ENCODE assay signal across 1 cellular context in genomic region chr18:34977787-34978532, GRCh38.
TF ChIP-seq lines count a peak whose summit lies in the region.

No MANE protein-coding gene starts in this region.

TF ChIP-seq in HepG2, 621 proteins besides CTCF, POLR2A, EP300 and RAD21 (continued from another document and continues in another):
- TF ChIP-seq AFF4 (CRISPR knock-in tag; IDR thresholded peaks at IDR 0.05) (no peak), CHD4 (IDR thresholded peaks at IDR 0.05; ENCODE audit: borderline replicate concordance, low read length) (0 out of 2 replicates have a peak, but pooled peaks have one; percentile 8), HIC2 (CRISPR knock-in tag; IDR thresholded peaks at IDR 0.05; ENCODE audit: low read depth) (no peak), ZBED4 (CRISPR knock-in tag; IDR thresholded peaks at IDR 0.05; ENCODE audit: borderline replicate concordance) (no peak), MED8 (CRISPR knock-in tag; IDR thresholded peaks at IDR 0.05; ENCODE audit: insufficient replicate concordance) (no peak), KDM2A (CRISPR knock-in tag; IDR thresholded peaks at IDR 0.05; ENCODE audit: borderline replicate concordance, low read depth) (0 out of 2 replicates have a peak, but pooled peaks have one; percentile 52), ZNF652 (CRISPR knock-in tag; IDR thresholded peaks at IDR 0.05; ENCODE audit: borderline replicate concordance, low read depth) (peak; percentile 96), ZNF83 (CRISPR knock-in tag; IDR thresholded peaks at IDR 0.05; ENCODE audit: borderline replicate concordance) (no peak), ZNF572 (CRISPR knock-in tag; IDR thresholded peaks at IDR 0.05) (no peak), ZNF354B (CRISPR knock-in tag; IDR thresholded peaks at IDR 0.05) (no peak), NFYC (CRISPR knock-in tag; IDR thresholded peaks at IDR 0.05) (no peak), ZNF678 (CRISPR knock-in tag; IDR thresholded peaks at IDR 0.05) (no peak), SALL1 (CRISPR knock-in tag; IDR thresholded peaks at IDR 0.05) (peak; percentile 51), ZNF484 (CRISPR knock-in tag; IDR thresholded peaks at IDR 0.05; ENCODE audit: borderline replicate concordance, low read depth) (no peak), BATF2 (CRISPR knock-in tag; IDR thresholded peaks at IDR 0.05) (no peak), LCORL (IDR thresholded peaks at IDR 0.05) (no peak), LCORL (CRISPR knock-in tag; IDR thresholded peaks at IDR 0.05) (0 out of 2 replicates have a peak, but pooled peaks have one; percentile 38), ARID4A (CRISPR knock-in tag; IDR thresholded peaks at IDR 0.05; ENCODE audit: borderline replicate concordance) (peak; percentile 20; the same call in 1 of the 2 replicates), ARID2 (CRISPR knock-in tag; IDR thresholded peaks at IDR 0.05; ENCODE audit: borderline replicate concordance) (no peak), ZNF761 (CRISPR knock-in tag; conservative IDR thresholded peaks at IDR 0.05) (no peak; the same call in 1 of the 2 replicates), ZNF331 (CRISPR knock-in tag; IDR thresholded peaks at IDR 0.05) (peak; percentile 20; the same call in 1 of the 2 replicates), ZBTB14 (CRISPR knock-in tag; IDR thresholded peaks at IDR 0.05) (peak; percentile 44; the same call in 1 of the 2 replicates), RFX1 (IDR thresholded peaks at IDR 0.05) (no peak), UBTF (CRISPR knock-in tag; IDR thresholded peaks at IDR 0.05) (no peak), ZNF276 (CRISPR knock-in tag; IDR thresholded peaks at IDR 0.05; ENCODE audit: low read depth) (no peak), TEAD2 (CRISPR knock-in tag; IDR thresholded peaks at IDR 0.05) (no peak), JUND (CRISPR knock-in tag; IDR thresholded peaks at IDR 0.05) (0 out of 2 replicates have a peak, but pooled peaks have one; percentile 19), ZBTB39 (CRISPR knock-in tag; IDR thresholded peaks at IDR 0.05) (peak; percentile 75), GATAD2A (CRISPR knock-in tag; IDR thresholded peaks at IDR 0.05) (no peak), TGIF2 (CRISPR knock-in tag; IDR thresholded peaks at IDR 0.05) (0 out of 2 replicates have a peak, but pooled peaks have one; percentile 48), SALL2 (CRISPR knock-in tag; IDR thresholded peaks at IDR 0.05) (0 out of 2 replicates have a peak, but pooled peaks have one; percentile 2), TFAP4 (IDR thresholded peaks at IDR 0.05; ENCODE audit: borderline replicate concordance, low read depth) (peak; percentile 63; the same call in 1 of the 2 replicates), MED13 (CRISPR knock-in tag; IDR thresholded peaks at IDR 0.05) (no peak)
